ENCODE assay signal across 9 cellular contexts in the genomic region with DNA sequence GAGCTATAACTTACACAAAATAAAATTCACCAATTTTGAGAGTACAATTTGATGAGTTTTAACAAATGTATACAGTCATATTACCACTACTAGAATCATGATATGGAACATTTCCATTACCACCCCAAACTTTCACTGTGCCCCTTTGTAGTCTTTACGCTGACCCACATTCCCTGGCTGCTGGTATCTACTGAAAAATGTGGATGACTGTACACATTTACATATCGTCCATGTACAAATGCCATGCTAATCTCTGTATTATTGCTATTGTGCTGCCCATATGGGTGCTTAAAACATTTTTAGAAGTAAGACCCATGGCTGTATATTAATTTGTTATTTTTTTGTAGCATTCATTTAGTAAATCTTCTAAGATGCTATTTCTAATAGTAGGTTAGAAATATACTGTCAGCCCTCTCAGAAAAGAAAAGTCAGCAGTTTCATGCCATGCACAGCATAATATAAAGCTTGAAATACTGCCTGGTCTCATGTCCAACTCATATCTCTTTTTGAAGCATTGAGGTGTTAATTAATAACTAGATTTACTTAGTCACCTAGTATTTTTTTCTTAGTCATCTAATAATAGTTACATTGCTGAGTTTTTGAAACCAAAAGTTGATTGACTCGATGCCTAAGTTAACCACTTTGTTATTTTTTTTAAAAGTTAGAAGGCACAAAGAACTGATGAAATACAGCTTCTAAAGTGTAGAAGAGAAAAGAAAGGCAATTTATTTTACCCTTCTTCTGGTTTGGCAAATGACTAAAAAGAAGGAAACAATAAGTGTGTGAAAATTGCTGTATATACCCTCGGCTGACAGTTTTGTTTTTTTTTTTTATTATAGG.
A peak's percentile ranks its signal among the peaks of the same experiment; 100 is the strongest.
DNase-seq lines count a peak whose midpoint lies in the region; ATAC-seq and TF ChIP-seq lines count a peak whose summit lies in the region.
"Had no signal": no experiment of that assay in that cellular context is flagged by ENCODE, and none has a peak within 500 bp of the region (broad histone marks: within the 10 kb centered on the region; RNA-seq: fewer than 3 reads in every experiment).

No MANE protein-coding gene starts in this region.

- no peaks in the 10 kb centered on the region for H3K36me3 ChIP-seq in GM23248 (ENCODE audit: low read depth)
- H3K36me3 ChIP-seq in body of pancreas (replicated peaks in 1 of 2; ENCODE audit: insufficient read depth in 1 of 2, low read depth in 2 of 2) = no peaks in the 10 kb centered on the region

- no peaks in the 10 kb centered on the region for H3F3A ChIP-seq in GM23248 (ENCODE audit: insufficient read depth)

- H3K4me1 ChIP-seq in GM23248 (ENCODE audit: insufficient read depth) = no peaks in the 10 kb centered on the region
- H3K4me1 ChIP-seq in body of pancreas = no peaks in the 10 kb centered on the region

- intact Hi-C loops in body of pancreas (cut with DNase I) = no loop called here

- H3K27me3 ChIP-seq in GM23248 (replicated peaks; ENCODE audit: insufficient read depth) (no peaks in the 10 kb centered on the region), body of pancreas (no peaks in the 10 kb centered on the region)

- TF ChIP-seq POLR2A in body of pancreas (IDR thresholded peaks at IDR 0.05) = no peak

- ATAC-seq in GM18858 (IDR thresholded peaks at IDR 0.05; ENCODE audit: unreplicated experiment) (peak; percentile 60), GM21576 (IDR thresholded peaks at IDR 0.05; ENCODE audit: unreplicated experiment) (peak; percentile 77), HG03175 (IDR thresholded peaks at IDR 0.05; ENCODE audit: unreplicated experiment) (peak; percentile 86), body of pancreas (no peak)

- no peak overlapping the region for H3K9ac ChIP-seq in GM23248

- H4K20me1 ChIP-seq in GM23248 (ENCODE audit: insufficient read depth) = no peaks in the 10 kb centered on the region

- 95 to 97% methylated on average over 4 of the region's 4 CpGs for WGBS in GM23248 (ENCODE audit: low coverage in 1 of 2, low lambda C conversion rate in 2 of 2, missing lambda C conversion rate in 2 of 2), 2 experiments
- WGBS in body of pancreas, 2 donors = 39 to 41% methylated on average over 4 of the region's 4 CpGs

- in situ Hi-C loops in GM23248 (cut with MboI) = no loop called here

- no peak overlapping the region for H2AFZ ChIP-seq in GM23248

- no peak overlapping the region for H3K4me2 ChIP-seq in GM23248 (ENCODE audit: unreplicated experiment)

- H3K9me3 ChIP-seq in GM23248 (ENCODE audit: low read depth) (no peaks in the 10 kb centered on the region), body of pancreas (no peaks in the 10 kb centered on the region)

- H3K4me3 ChIP-seq in GM23248 = no peak overlapping the region
- no peak overlapping the region for H3K4me3 ChIP-seq in body of pancreas

- no peak for TF ChIP-seq CTCF in body of pancreas (IDR thresholded peaks at IDR 0.05)

- no peak overlapping the region for H3K27ac ChIP-seq in GM23248
- no peak overlapping the region for H3K27ac ChIP-seq in body of pancreas

- H3K79me2 ChIP-seq in GM23248 (ENCODE audit: insufficient read depth) = no peaks in the 10 kb centered on the region

- DNase-seq in kidney tubule cell (ENCODE audit: low spot score) (peak; percentile 73), iPS-NIHi7 (ENCODE audit: extremely low spot score) (no peak), GM23248 (no peak), NCI-H2107 (lab: John Stamatoyannopoulos, UW) (no peak), body of pancreas (no peak)
- DNase-seq: H9 had no signal

- no peaks in the 10 kb centered on the region for H3K9me2 ChIP-seq in GM23248 (ENCODE audit: insufficient read depth)
